Comparison of ENCODE assay signal across 8 cellular contexts in the genomic region with DNA sequence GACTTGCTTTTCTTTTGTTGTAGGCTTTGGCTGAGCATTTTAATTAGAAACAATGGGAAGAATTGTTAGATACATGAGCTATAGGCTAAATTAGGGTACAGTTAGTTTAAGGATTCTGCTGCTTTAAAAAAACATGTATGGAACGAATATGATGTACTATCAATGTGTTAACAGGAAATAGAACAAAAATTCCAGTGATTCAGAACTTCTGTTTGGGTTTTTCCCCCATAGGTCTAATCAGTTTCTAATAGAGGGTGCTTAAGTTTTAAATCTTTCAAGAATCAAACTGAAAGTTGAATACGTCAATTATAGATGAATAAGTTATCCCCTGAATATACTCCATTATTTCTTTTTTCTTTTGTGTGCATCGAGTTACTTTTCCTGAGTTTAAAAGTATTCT. TPM values are rescaled to one million over a fixed set of nuclear protein-coding genes. Genes with fewer than 3 reads are reported as not detected.
DNase-seq lines count a peak whose midpoint lies in the region; ATAC-seq, FAIRE-seq and TF ChIP-seq lines count a peak whose summit lies in the region.

No MANE protein-coding gene starts in this region.

- no peaks in the 10 kb centered on the region for H3K9me3 Mint-ChIP-seq in HFFc6

- in situ Hi-C loops in KBM-7 (cut with MboI; ENCODE audit: low pct_unique_long_range_greater_than_20kb, low sequenced_read_pairs) = no loop called here

- no peaks in the 10 kb centered on the region for H3K27me3 ChIP-seq in mucosa of stomach (ENCODE audit: control insufficient read depth, insufficient read depth, low read length)

- peak overlapping the region; percentile 37 for H3K4me3 ChIP-seq in mucosa of stomach (ENCODE audit: low read length)

- no peak for TF ChIP-seq CTCF in HFFc6 (IDR thresholded peaks at IDR 0.05)

- H3K36me3 Mint-ChIP-seq in HFFc6 (ENCODE audit: low read depth) = 0 out of 2 replicates have a peak, but pooled peaks cover 3% of the 10 kb centered on the region

- H3K4me1 ChIP-seq in mucosa of stomach (ENCODE audit: control insufficient read depth, insufficient read depth, low read length) = no peaks in the 10 kb centered on the region

- no peaks in the 10 kb centered on the region for H3K36me3 ChIP-seq in mucosa of stomach (ENCODE audit: control insufficient read depth, insufficient read depth, low read length)

- DNase-seq in HFFc6 (no peak), caudate nucleus (lab: John Stamatoyannopoulos, UW) (no peak), KBM-7 (no peak), NCI-H748 (lab: John Stamatoyannopoulos, UW; ENCODE audit: unreplicated experiment) (no peak)

- peak overlapping the region; percentile 88 for H3K27ac ChIP-seq in caudate nucleus (ENCODE audit: low read depth, low read length)

- no peak for ATAC-seq in GM18517 (IDR thresholded peaks at IDR 0.05; ENCODE audit: unreplicated experiment)
- no peak for ATAC-seq in GM21723 (IDR thresholded peaks at IDR 0.05; ENCODE audit: unreplicated experiment)

- peak overlapping the region; percentile 94 for H3K4me3 Mint-ChIP-seq in HFFc6

- H3K9me3 ChIP-seq in mucosa of stomach (ENCODE audit: control insufficient read depth, low read length) = no peaks in the 10 kb centered on the region

- peak overlapping the region; percentile 75 for H3K9ac ChIP-seq in mucosa of stomach (ENCODE audit: low read length)

- no peaks in the 10 kb centered on the region; the same call in 1 of the 2 replicates for H3K27me3 Mint-ChIP-seq in HFFc6 (ENCODE audit: insufficient read depth)

- H3K4me1 Mint-ChIP-seq in HFFc6 (ENCODE audit: low read depth) = peaks cover 58% of the 10 kb centered on the region

- H3K27ac Mint-ChIP-seq in HFFc6 = peak overlapping the region; percentile 81

- FAIRE-seq in A204.1 (lab: Jason Lieb, UNC) = peak; percentile 19

RNA-seq across cellular contexts. Expression of gene TAB2, which starts 1.9 kb away (rescaled TPM):
- total RNA-seq in HFFc6 (2021; fragmentation: NEBNext Ultra II Directional; extraction: Animal tissue kit (Norgen Biotek cat#: 25700)) = 10 to 100 TPM; 37.8 to 50.6 (median 44.5) TPM
